ENCODE assay signal across 8 cellular contexts in the genomic region with DNA sequence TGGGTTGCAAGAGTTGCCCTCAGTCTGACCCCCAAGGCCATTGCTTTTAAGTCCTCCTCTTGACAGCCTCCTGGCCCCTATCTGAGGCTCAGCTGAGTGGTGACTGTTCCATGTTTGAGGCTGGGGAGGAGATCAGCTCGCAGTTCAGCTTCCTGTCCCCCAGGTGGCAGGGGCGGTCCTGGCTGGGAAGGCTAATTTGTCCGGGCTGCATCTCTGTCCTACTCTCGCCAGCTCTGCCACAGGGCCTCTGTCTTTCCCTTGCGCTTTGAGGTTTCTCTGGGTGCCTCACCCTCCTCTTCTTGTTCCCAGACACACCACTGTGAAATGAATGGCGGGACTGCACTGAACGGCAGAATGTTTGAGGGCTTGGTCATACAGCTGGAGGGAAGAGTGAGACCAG.
DNase-seq lines count a peak whose midpoint lies in the region; ATAC-seq, FAIRE-seq and TF ChIP-seq lines count a peak whose summit lies in the region.

No MANE protein-coding gene starts in this region.

- H3K36me3 ChIP-seq in DND-41 (ENCODE audit: insufficient read depth, low read length) (no peaks in the 10 kb centered on the region), PC-9 (ENCODE audit: low read depth) (no peaks in the 10 kb centered on the region), tibial artery (no peaks in the 10 kb centered on the region)

- no peaks in the 10 kb centered on the region for H3F3A ChIP-seq in PC-9 (ENCODE audit: insufficient read depth, low read depth)

- H3K27me3 ChIP-seq in DND-41 (ENCODE audit: insufficient read depth, low read length, poor library complexity): peaks cover 5% of the 10 kb centered on the region
- peaks cover 57% of the 10 kb centered on the region for H3K27me3 ChIP-seq in PC-9 (ENCODE audit: insufficient read depth, low read depth)
- H3K27me3 ChIP-seq in tibial artery: no peaks in the 10 kb centered on the region

- BruUV-seq in PC-9 (replicated peaks; lab: Mats Ljungman, UMichigan): no TSS peak

- no peaks in the 10 kb centered on the region for H3K4me1 ChIP-seq in DND-41 (ENCODE audit: insufficient read depth, low read length)
- H3K4me1 ChIP-seq in PC-9 (replicated peaks; ENCODE audit: insufficient read depth): no peaks in the 10 kb centered on the region
- H3K4me1 ChIP-seq in tibial artery: peaks cover 0 to 7% (median 0%) of the 10 kb centered on the region in 4 donors

- no peaks in the 10 kb centered on the region for H3K79me2 ChIP-seq in DND-41 (ENCODE audit: insufficient read depth, low read length)
- no peaks in the 10 kb centered on the region for H3K79me2 ChIP-seq in PC-9 (ENCODE audit: low read depth)

- H2AFZ ChIP-seq in DND-41 (ENCODE audit: low read depth, low read length): no peak overlapping the region
- no peak overlapping the region for H2AFZ ChIP-seq in PC-9

- DNase-seq in DND-41 (peak; percentile 27), HTR-8/SVneo (ENCODE audit: insufficient read length, low spot score) (peak; percentile 60), PC-9 (peak in 1 of 2 experiments; percentile 4), fibroblast of peridontal ligament (ENCODE audit: extremely low read depth) (peak; percentile 43), tibial artery (no peak), NCI-H345 treated with DMSO at 0.1 percent for 48 hours (lab: John Stamatoyannopoulos, UW; ENCODE audit: unreplicated experiment) (no peak)

- H4K20me1 ChIP-seq in DND-41 (ENCODE audit: insufficient read depth, low read length): peaks cover 2% of the 10 kb centered on the region; the same call in 1 of the 2 replicates
- no peaks in the 10 kb centered on the region for H4K20me1 ChIP-seq in PC-9 (ENCODE audit: insufficient read depth)

- no peak for FAIRE-seq in HTR-8/SVneo (lab: Jason Lieb, UNC)

- H3K9me2 ChIP-seq in PC-9 (ENCODE audit: insufficient read depth): no peaks in the 10 kb centered on the region

- no peak overlapping the region for H3K9ac ChIP-seq in DND-41 (ENCODE audit: low read depth, low read length)

- ATAC-seq in DND-41 (ENCODE audit: insufficient read depth, low read depth): no peak; the same call in 2 of the 3 replicates
- ATAC-seq in GM21786 (IDR thresholded peaks at IDR 0.05; ENCODE audit: unreplicated experiment): no peak
- no peak for ATAC-seq in GM18502 (IDR thresholded peaks at IDR 0.05; ENCODE audit: poor library complexity, unreplicated experiment)

- H3K27ac ChIP-seq in DND-41 (ENCODE audit: low read length): no peak overlapping the region
- no peak overlapping the region for H3K27ac ChIP-seq in PC-9
- no peak overlapping the region for H3K27ac ChIP-seq in tibial artery

- POLR2A ChIA-PET in PC-9 (lab: Charles Lee; ENCODE audit: unreplicated experiment): no interaction called here

- CTCF ChIA-PET in PC-9 (lab: Charles Lee): no interaction called here

- no peak overlapping the region for H3K4me2 ChIP-seq in DND-41 (ENCODE audit: insufficient read depth, low read length)
- no peak overlapping the region for H3K4me2 ChIP-seq in PC-9

- H3K4me3 ChIP-seq in DND-41 (ENCODE audit: low read depth in 1 of 2, low read length in 2 of 2) (no peak overlapping the region), PC-9 (no peak overlapping the region), tibial artery (no peak overlapping the region)

- intact Hi-C loops in PC-9 (cut with micrococcal nuclease; ENCODE audit: unreplicated experiment): no loop called here
- intact Hi-C loops in tibial artery (cut with DNase I; ENCODE audit: low total_unique reads): no loop called here

- H3K9me3 ChIP-seq in DND-41 (ENCODE audit: insufficient read depth, low read length, severe bottlenecking) (no peaks in the 10 kb centered on the region), PC-9 (ENCODE audit: insufficient read depth, low read depth) (no peaks in the 10 kb centered on the region), tibial artery (no peaks in the 10 kb centered on the region)

- TF ChIP-seq CTCF in DND-41 (IDR thresholded peaks at IDR 0.05; ENCODE audit: borderline replicate concordance, extremely low read depth, low read length, poor library complexity, severe bottlenecking) (peak; percentile 72), PC-9 (conservative IDR thresholded peaks at IDR 0.05) (0 out of 2 replicates have a peak, but pooled peaks have one; percentile 25), tibial artery (IDR thresholded peaks at IDR 0.05) (peak; percentile 18 to 23)

Comparison
In these comparisons a context has a peak if more than half of its experiments do, and no peak if none do; other contexts are left out.
1. DNase-seq: peak in DND-41 (single experiment), HTR-8/SVneo (single experiment) and fibroblast of peridontal ligament (single experiment); none in tibial artery (0 of 2) and NCI-H345 treated with DMSO at 0.1 percent for 48 hours (single experiment).
2. CTCF ChIP-seq: peak in every context shown above with its lines; median percentile 72 in DND-41; 25 in PC-9; 20 in tibial artery.